Comparison of ENCODE assay signal across 8 cellular contexts in the genomic region with DNA sequence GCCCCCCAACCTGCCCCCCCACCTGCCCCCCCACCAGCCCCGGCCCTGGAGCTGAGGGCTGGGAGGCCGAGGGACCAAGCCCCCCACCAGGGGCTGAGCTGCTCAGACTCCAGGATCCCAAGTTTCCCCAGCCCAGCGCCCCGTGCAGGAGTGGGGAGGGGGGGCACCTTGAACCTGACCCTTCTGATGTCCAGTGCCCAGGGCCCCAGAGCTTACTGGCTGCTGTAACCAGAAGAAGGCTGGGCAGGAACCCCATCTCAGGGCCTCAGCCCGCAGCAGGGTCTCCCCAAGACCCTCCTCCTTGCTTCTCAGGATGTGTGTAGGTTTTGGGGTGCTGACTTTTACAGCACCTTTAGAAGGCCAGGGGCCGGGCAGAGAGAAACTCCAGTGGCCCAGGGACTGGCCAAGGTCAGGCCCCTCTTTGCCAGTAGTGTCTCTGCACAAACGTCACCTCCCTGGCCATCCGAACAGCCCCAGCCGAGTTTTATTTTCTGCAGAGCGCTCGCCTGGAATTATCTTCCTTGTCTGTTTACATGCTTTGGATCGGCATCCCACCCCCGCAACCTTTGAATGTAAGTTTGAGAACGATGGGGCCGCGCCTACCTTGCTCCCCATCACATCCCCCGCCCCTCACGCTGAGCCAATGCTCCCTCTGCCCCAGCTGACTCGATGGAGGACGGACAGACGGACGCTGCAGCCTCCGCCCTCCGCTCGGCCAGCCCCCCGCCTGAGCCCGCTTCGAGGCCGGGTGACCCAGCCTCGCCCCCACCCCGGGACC.
DNase-seq lines count a peak whose midpoint lies in the region; ATAC-seq and TF ChIP-seq lines count a peak whose summit lies in the region.

No MANE protein-coding gene starts in this region.

- TF ChIP-seq CTCF in BJ (IDR thresholded peaks at IDR 0.05; ENCODE audit: insufficient read depth, low read depth, low read length) = no peak
- no peak for TF ChIP-seq CTCF in NB4 (IDR thresholded peaks at IDR 0.05; ENCODE audit: low read depth, low read length)
- no peak for TF ChIP-seq CTCF in foreskin keratinocyte (conservative IDR thresholded peaks at IDR 0.05)
- TF ChIP-seq CTCF in retinal pigment epithelial cell (conservative IDR thresholded peaks at IDR 0.05; ENCODE audit: low read depth, low read length) = no peak

- ATAC-seq in foreskin keratinocyte (peak; percentile 21), HG03039 (IDR thresholded peaks at IDR 0.05; ENCODE audit: unreplicated experiment) (no peak), GM21737 (IDR thresholded peaks at IDR 0.05; ENCODE audit: unreplicated experiment) (no peak)

- no peak overlapping the region for H3K27ac ChIP-seq in foreskin keratinocyte

- H3K4me1 ChIP-seq in foreskin keratinocyte = no peaks in the 10 kb centered on the region

- H3K4me3 ChIP-seq in BJ (ENCODE audit: low read depth, low read length) = peak overlapping the region; percentile 41
- H3K4me3 ChIP-seq in NB4 (ENCODE audit: low read depth, low read length) = no peak overlapping the region
- H3K4me3 ChIP-seq in retinal pigment epithelial cell (ENCODE audit: low read length) = peak overlapping the region; percentile 25

- TF ChIP-seq POLR2A in NB4 (IDR thresholded peaks at IDR 0.05; ENCODE audit: extremely low read depth, insufficient read length) = no peak

- H3K27me3 ChIP-seq in BJ (ENCODE audit: control insufficient read depth, insufficient read depth, low read length) (peaks cover 21% of the 10 kb centered on the region), foreskin keratinocyte (peaks cover 22% of the 10 kb centered on the region)

- POLR2A ChIA-PET in BJ (lab: Charles Lee) = no interaction called here

- no peak for DNase-seq in BJ (ENCODE audit: low read depth)
- DNase-seq in NB4 (ENCODE audit: low read depth) = peak; percentile 49
- peak; percentile 5 for DNase-seq in activated T-cell treated with anti-CD3 and anti-CD28 coated beads for 24 hours (ENCODE audit: low read depth)
- no peak for DNase-seq in foreskin keratinocyte
- no peak for DNase-seq in retinal pigment epithelial cell (ENCODE audit: low read depth)
- no peak for DNase-seq in NK-92 (lab: John Stamatoyannopoulos, UW; ENCODE audit: unreplicated experiment)

- no peaks in the 10 kb centered on the region for H3K36me3 ChIP-seq in BJ (ENCODE audit: control insufficient read depth, insufficient read depth, low read length)

- CTCF ChIA-PET in BJ (lab: Yijun Ruan, JAX) = interaction anchor here (0.6 to 7.1 kb wide), 13 partner anchors 9 to 489 kb away, joined by 3 to 99 read pairs (median 3); a partner anchor contains a TSS

Comparison
In these comparisons a context has a peak if more than half of its experiments do, and no peak if none do; other contexts are left out.
1. DNase-seq: peak in NB4 (single experiment) and activated T-cell treated with anti-CD3 and anti-CD28 coated beads for 24 hours (single experiment); none in BJ (single experiment), foreskin keratinocyte (0 of 2), retinal pigment epithelial cell (single experiment) and NK-92 (single experiment).